ENCODE assay signal across 1 cellular context in the genomic region with DNA sequence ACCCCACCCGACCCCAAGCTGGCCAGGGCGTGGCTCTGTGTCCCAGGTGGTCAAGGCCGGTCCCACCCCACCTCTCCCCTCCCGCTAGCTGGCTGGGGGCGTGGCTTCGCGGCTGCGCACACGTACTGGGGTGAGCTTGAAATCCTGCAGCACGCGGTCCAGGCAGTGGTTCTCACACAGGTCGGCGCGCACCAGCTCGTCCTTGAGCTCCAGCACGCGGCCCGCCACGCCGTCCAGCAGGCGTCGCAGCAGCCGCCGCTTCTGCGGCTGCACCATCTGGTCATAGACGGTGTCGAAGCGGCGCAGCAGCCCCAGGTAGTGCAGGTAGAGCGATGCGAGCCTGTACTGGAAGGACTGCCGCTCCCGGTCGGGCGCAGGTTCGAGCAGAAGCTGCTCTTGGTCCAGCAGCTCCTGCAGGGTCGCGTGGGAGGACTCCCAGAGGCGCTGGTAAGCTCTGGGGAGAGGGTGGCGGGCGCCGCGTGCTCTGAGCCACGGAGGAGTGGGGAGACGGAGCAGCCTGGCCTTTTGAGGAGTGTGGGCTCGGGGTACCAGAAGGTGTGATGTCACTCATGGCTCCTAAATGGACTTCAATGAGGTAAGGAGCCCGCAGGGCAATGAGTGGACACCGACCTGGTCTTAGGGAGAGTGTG.
TF ChIP-seq lines count a peak whose summit lies in the region.

No MANE protein-coding gene starts in this region.

TF ChIP-seq in K562, 482 proteins besides CTCF, POLR2A, EP300 and RAD21 (continued from another document and continues in another):
- TF ChIP-seq GMEB1 (CRISPR knock-in tag; IDR thresholded peaks at IDR 0.05) (no peak), UBTF (IDR thresholded peaks at IDR 0.05; ENCODE audit: borderline replicate concordance in 1 of 2, low read depth in 2 of 2, low read length in 2 of 2) (0 out of 4 replicates have a peak, but pooled peaks of 1 of the 2 experiments have one; percentile 32), ZNF589 (CRISPR knock-in tag; IDR thresholded peaks at IDR 0.05; ENCODE audit: low read depth) (no peak), HNRNPL (IDR thresholded peaks at IDR 0.05; ENCODE audit: low read depth, low read length) (no peak), ZNF512 (tag; IDR thresholded peaks at IDR 0.05) (no peak), ATF6 (CRISPR knock-in tag; IDR thresholded peaks at IDR 0.05) (no peak), SRF (CRISPR knock-in tag; IDR thresholded peaks at IDR 0.05) (no peak), SREBF2 (CRISPR knock-in tag; IDR thresholded peaks at IDR 0.05) (0 out of 2 replicates have a peak, but pooled peaks have one; percentile 18), LEF1 (IDR thresholded peaks at IDR 0.05) (no peak), CAMTA2 (CRISPR knock-in tag; conservative IDR thresholded peaks at IDR 0.05) (no peak), SETDB1 (IDR thresholded peaks at IDR 0.05; ENCODE audit: low read length) (no peak), NR1H2 (CRISPR knock-in tag; IDR thresholded peaks at IDR 0.05) (no peak), YY1 (IDR thresholded peaks at IDR 0.05; ENCODE audit: borderline replicate concordance in 1 of 3, control insufficient read depth in 1 of 3, extremely low read depth in 1 of 3, insufficient read depth in 3 of 3, insufficient read length in 1 of 3, insufficient replicate concordance in 2 of 3, low read depth in 1 of 3, low read length in 2 of 3) (no peak), ZNF639 (CRISPR knock-in tag; conservative IDR thresholded peaks at IDR 0.05 in 1 of 2, IDR thresholded peaks at IDR 0.05 in 1 of 2) (no peak), ZFP30 (CRISPR knock-in tag; IDR thresholded peaks at IDR 0.05; ENCODE audit: borderline replicate concordance) (no peak), CCAR2 (IDR thresholded peaks at IDR 0.05; ENCODE audit: low read depth, low read length) (no peak), ZC3H11A (IDR thresholded peaks at IDR 0.05; ENCODE audit: low read depth, low read length) (no peak), HBP1 (CRISPR knock-in tag; IDR thresholded peaks at IDR 0.05) (no peak), NFXL1 (CRISPR knock-in tag; IDR thresholded peaks at IDR 0.05) (no peak), MYBL2 (IDR thresholded peaks at IDR 0.05; ENCODE audit: low read depth) (no peak), MYBL2 (CRISPR knock-in tag; IDR thresholded peaks at IDR 0.05; ENCODE audit: borderline replicate concordance) (no peak), NR3C1 (CRISPR knock-in tag; IDR thresholded peaks at IDR 0.05) (peak; percentile 65; the same call in 1 of the 2 replicates), JUN (IDR thresholded peaks at IDR 0.05; ENCODE audit: borderline replicate concordance, low read depth, low read length) (no peak), JUN (CRISPR knock-in tag; IDR thresholded peaks at IDR 0.05; ENCODE audit: borderline replicate concordance) (no peak), TCF7L2 (IDR thresholded peaks at IDR 0.05; ENCODE audit: low read depth, low read length) (no peak), PURB (CRISPR knock-in tag; IDR thresholded peaks at IDR 0.05; ENCODE audit: low read depth) (0 out of 2 replicates have a peak, but pooled peaks have one; percentile 18), ZNF780A (CRISPR knock-in tag; IDR thresholded peaks at IDR 0.05) (no peak), ZNF444 (CRISPR knock-in tag; IDR thresholded peaks at IDR 0.05) (no peak), KAT8 (IDR thresholded peaks at IDR 0.05; ENCODE audit: low read depth) (no peak), SAP30 (IDR thresholded peaks at IDR 0.05; ENCODE audit: borderline replicate concordance, insufficient read depth, low read depth, low read length, poor library complexity, severe bottlenecking) (no peak), CBX1 (IDR thresholded peaks at IDR 0.05; ENCODE audit: low read depth) (0 out of 2 replicates have a peak, but pooled peaks have one; percentile 34), ETV6 (IDR thresholded peaks at IDR 0.05; ENCODE audit: borderline replicate concordance in 1 of 2, low read depth in 2 of 2, low read length in 1 of 2) (no peak), ETV6 (CRISPR knock-in tag; IDR thresholded peaks at IDR 0.05; ENCODE audit: borderline replicate concordance) (peak; percentile 52; the same call in 1 of the 2 replicates), FOXK1 (CRISPR knock-in tag; IDR thresholded peaks at IDR 0.05; ENCODE audit: borderline replicate concordance) (no peak), SREBF1 (IDR thresholded peaks at IDR 0.05; ENCODE audit: borderline replicate concordance, low read depth, low read length) (no peak), HDAC2 (IDR thresholded peaks at IDR 0.05) (no peak), ZNF239 (CRISPR knock-in tag; IDR thresholded peaks at IDR 0.05) (no peak), HCFC1 (IDR thresholded peaks at IDR 0.05; ENCODE audit: low read depth, low read length) (no peak), ZNF592 (IDR thresholded peaks at IDR 0.05) (no peak), ZZZ3 (IDR thresholded peaks at IDR 0.05) (no peak), NELFE (IDR thresholded peaks at IDR 0.05; ENCODE audit: insufficient read depth, insufficient read length) (no peak)
- TF ChIP-seq, protein P1, sequence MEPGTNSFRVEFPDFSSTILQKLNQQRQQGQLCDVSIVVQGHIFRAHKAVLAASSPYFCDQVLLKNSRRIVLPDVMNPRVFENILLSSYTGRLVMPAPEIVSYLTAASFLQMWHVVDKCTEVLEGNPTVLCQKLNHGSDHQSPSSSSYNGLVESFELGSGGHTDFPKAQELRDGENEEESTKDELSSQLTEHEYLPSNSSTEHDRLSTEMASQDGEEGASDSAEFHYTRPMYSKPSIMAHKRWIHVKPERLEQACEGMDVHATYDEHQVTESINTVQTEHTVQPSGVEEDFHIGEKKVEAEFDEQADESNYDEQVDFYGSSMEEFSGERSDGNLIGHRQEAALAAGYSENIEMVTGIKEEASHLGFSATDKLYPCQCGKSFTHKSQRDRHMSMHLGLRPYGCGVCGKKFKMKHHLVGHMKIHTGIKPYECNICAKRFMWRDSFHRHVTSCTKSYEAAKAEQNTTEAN (CRISPR knock-in tag; IDR thresholded peaks at IDR 0.05), result no peak
- TF ChIP-seq, protein P2, sequence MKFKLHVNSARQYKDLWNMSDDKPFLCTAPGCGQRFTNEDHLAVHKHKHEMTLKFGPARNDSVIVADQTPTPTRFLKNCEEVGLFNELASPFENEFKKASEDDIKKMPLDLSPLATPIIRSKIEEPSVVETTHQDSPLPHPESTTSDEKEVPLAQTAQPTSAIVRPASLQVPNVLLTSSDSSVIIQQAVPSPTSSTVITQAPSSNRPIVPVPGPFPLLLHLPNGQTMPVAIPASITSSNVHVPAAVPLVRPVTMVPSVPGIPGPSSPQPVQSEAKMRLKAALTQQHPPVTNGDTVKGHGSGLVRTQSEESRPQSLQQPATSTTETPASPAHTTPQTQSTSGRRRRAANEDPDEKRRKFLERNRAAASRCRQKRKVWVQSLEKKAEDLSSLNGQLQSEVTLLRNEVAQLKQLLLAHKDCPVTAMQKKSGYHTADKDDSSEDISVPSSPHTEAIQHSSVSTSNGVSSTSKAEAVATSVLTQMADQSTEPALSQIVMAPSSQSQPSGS (CRISPR knock-in tag; IDR thresholded peaks at IDR 0.05), result no peak; the same call in 1 of the 2 replicates
